Comparison of ENCODE assay signal across 20 cellular contexts in genomic region chr10:6912021-6912420, GRCh38.
DNase-seq lines count a peak whose midpoint lies in the region; ATAC-seq, FAIRE-seq and TF ChIP-seq lines count a peak whose summit lies in the region.
"Had no signal": no experiment of that assay in that cellular context is flagged by ENCODE, and none has a peak within 500 bp of the region (broad histone marks: within the 10 kb centered on the region; RNA-seq: fewer than 3 reads in every experiment).

No MANE protein-coding gene starts in this region.

- CTCF ChIA-PET in A549 (lab: Yijun Ruan, JAX): interaction anchor here (0.6 to 1.5 kb wide), 6 partner anchors 8 to 1230 kb away, joined by 3 to 6 read pairs (median 3); no protein-coding TSS in a partner anchor

- H2AFZ ChIP-seq in hepatocyte: no peak overlapping the region

- no peaks in the 10 kb centered on the region for H3K27me3 Mint-ChIP-seq in activated T-helper 17 cell treated with anti-CD3 and anti-CD28 coated beads, Interleukin-2, amount 50 U/mL, for 72 hours
- H3K27me3 Mint-ChIP-seq in endothelial cell (ENCODE audit: unreplicated experiment): peaks cover 2% of the 10 kb centered on the region
- H3K27me3 Mint-ChIP-seq: B cell had no signal

- no peaks in the 10 kb centered on the region for H4K20me1 ChIP-seq in BLaER1
- no peaks in the 10 kb centered on the region for H4K20me1 ChIP-seq in hepatocyte (ENCODE audit: insufficient read depth, poor library complexity, severe bottlenecking)

- no peak overlapping the region for H3K4me3 Mint-ChIP-seq in activated T-helper 17 cell treated with anti-CD3 and anti-CD28 coated beads, Interleukin-2, amount 50 U/mL, for 72 hours
- no peak overlapping the region for H3K4me3 Mint-ChIP-seq in endothelial cell (ENCODE audit: unreplicated experiment)
- H3K4me3 Mint-ChIP-seq: B cell, T-cell had no signal

- FAIRE-seq in A549 (lab: Jason Lieb, UNC): no peak
- FAIRE-seq: H1 had no signal

- peak overlapping the region; percentile 47 for H3K4me2 ChIP-seq in A549
- H3K4me2 ChIP-seq in BLaER1: peak overlapping the region; percentile 28
- H3K4me2 ChIP-seq in hepatocyte: peak overlapping the region; percentile 12

- POLR2A ChIA-PET in A549 (lab: Yijun Ruan, JAX): no interaction called here

- no peak overlapping the region for H3K27ac Mint-ChIP-seq in activated T-helper 17 cell treated with anti-CD3 and anti-CD28 coated beads, Interleukin-2, amount 50 U/mL, for 72 hours
- H3K27ac Mint-ChIP-seq in endothelial cell (ENCODE audit: unreplicated experiment): no peak overlapping the region
- H3K27ac Mint-ChIP-seq: B cell, T-cell had no signal

- no peaks in the 10 kb centered on the region for H3K9me2 ChIP-seq in hepatocyte (replicated peaks; ENCODE audit: insufficient read depth)

- 0 out of 6 replicates have a peak overlapping the region, but pooled peaks of 1 of the 2 experiments have one; percentile 2 for H3K27ac ChIP-seq in A549
- no peak overlapping the region for H3K27ac ChIP-seq in BLaER1
- H3K27ac ChIP-seq in hepatocyte: no peak overlapping the region

- H3K9ac ChIP-seq in BLaER1: no peak overlapping the region

- WGBS in A549 (ENCODE audit: missing lambda C conversion rate): 49% methylated on average over 2 of the region's 2 CpGs
- WGBS in hepatocyte (ENCODE audit: low lambda C conversion rate, missing lambda C conversion rate): 75% methylated on average over 2 of the region's 2 CpGs

- H3K9me3 ChIP-seq in A549: 0 out of 3 replicates have a peak, but pooled peaks cover 6% of the 10 kb centered on the region
- H3K9me3 ChIP-seq in BLaER1: peaks cover 23% of the 10 kb centered on the region
- H3K9me3 ChIP-seq in hepatocyte (ENCODE audit: low read depth): no peaks in the 10 kb centered on the region

- no peaks in the 10 kb centered on the region for H3K79me2 ChIP-seq in hepatocyte

- H3K36me3 ChIP-seq in BLaER1 (no peaks in the 10 kb centered on the region), hepatocyte (replicated peaks; ENCODE audit: insufficient read depth, low read depth) (no peaks in the 10 kb centered on the region)

- TF ChIP-seq RAD21 in A549 (conservative IDR thresholded peaks at IDR 0.05 in 1 of 2, IDR thresholded peaks at IDR 0.05 in 1 of 2): no peak

- peaks cover 3% of the 10 kb centered on the region for H3K4me1 Mint-ChIP-seq in activated T-helper 17 cell treated with anti-CD3 and anti-CD28 coated beads, Interleukin-2, amount 50 U/mL, for 72 hours
- H3K4me1 Mint-ChIP-seq in endothelial cell (ENCODE audit: unreplicated experiment): peaks cover 5% of the 10 kb centered on the region

- H3K4me3 ChIP-seq in A549 (no peak overlapping the region), BLaER1 (no peak overlapping the region), hepatocyte (no peak overlapping the region)

- no peak for TF ChIP-seq POLR2A in A549 (IDR thresholded peaks at IDR 0.05; ENCODE audit: low read length)

- TF ChIP-seq CTCF in A549 (IDR thresholded peaks at IDR 0.05): no peak
- no peak for TF ChIP-seq CTCF in hepatocyte (IDR thresholded peaks at IDR 0.05; ENCODE audit: poor library complexity)
- TF ChIP-seq CTCF in endothelial cell (IDR thresholded peaks at IDR 0.05; ENCODE audit: unreplicated experiment): no peak

- peaks cover 13% of the 10 kb centered on the region; the same call in 2 of the 3 replicates for H3K4me1 ChIP-seq in A549
- peaks cover 28% of the 10 kb centered on the region for H3K4me1 ChIP-seq in BLaER1
- H3K4me1 ChIP-seq in hepatocyte (ENCODE audit: insufficient read depth): peaks cover 3% of the 10 kb centered on the region

- no peak for TF ChIP-seq EP300 in A549 (IDR thresholded peaks at IDR 0.05)

- H3K9me3 Mint-ChIP-seq in activated T-helper 17 cell treated with anti-CD3 and anti-CD28 coated beads, Interleukin-2, amount 50 U/mL, for 72 hours: no peaks in the 10 kb centered on the region
- no peaks in the 10 kb centered on the region for H3K9me3 Mint-ChIP-seq in endothelial cell (ENCODE audit: unreplicated experiment)

- H3K27me3 ChIP-seq in BLaER1 (no peaks in the 10 kb centered on the region), hepatocyte (no peaks in the 10 kb centered on the region)

- H3K36me3 Mint-ChIP-seq in activated T-helper 17 cell treated with anti-CD3 and anti-CD28 coated beads, Interleukin-2, amount 50 U/mL, for 72 hours (ENCODE audit: low read depth): no peaks in the 10 kb centered on the region
- H3K36me3 Mint-ChIP-seq in endothelial cell (ENCODE audit: low read depth, unreplicated experiment): no peaks in the 10 kb centered on the region
- H3K36me3 Mint-ChIP-seq: T-cell had no signal

- ATAC-seq in A549: peak; percentile 54 to 66; a peak in 4 of 6 replicates
- ATAC-seq in activated T-helper 17 cell treated with anti-CD3 and anti-CD28 coated beads, Interleukin-2, amount 50 U/mL, for 72 hours (replicated peaks): peak; percentile 13
- no peak for ATAC-seq in GM18519 (IDR thresholded peaks at IDR 0.05; ENCODE audit: low FRiP score, unreplicated experiment)
- ATAC-seq: T-cell had no signal

- DNase-seq in A549 (ENCODE audit: low read depth in 1 of 2, low spot score in 1 of 2) (peak in 1 of 2 experiments; percentile 12), hepatocyte (ENCODE audit: low spot score) (no peak), NCI-H446 treated with DMSO at 0.1 percent for 48 hours (lab: John Stamatoyannopoulos, UW) (no peak), endothelial cell (ENCODE audit: low spot score) (no peak), DMS 273 treated with DMSO at 0.1 percent for 48 hours (lab: John Stamatoyannopoulos, UW) (no peak)
- DNase-seq: Calu3; NCI-H1105; NCI-H1436 treated with DMSO at 0.1 percent for 48 hours; NCI-H1930; NCI-H2107; NCI-H524 treated with DMSO at 0.1 percent for 48 hours; NCI-H774; NK-92 treated with Interleukin-12 subunit alpha and Interleukin-12 subunit beta, amount 100 ng/mL, for 24 hours; SHP77; T-cell had no signal

TF ChIP-seq in A549, 52 proteins besides CTCF, POLR2A, EP300 and RAD21:
- TF ChIP-seq ZNF302 (CRISPR knock-in tag; IDR thresholded peaks at IDR 0.05) (no peak), HOXB13 (CRISPR knock-in tag; IDR thresholded peaks at IDR 0.05; ENCODE audit: low read depth) (no peak), MAZ (IDR thresholded peaks at IDR 0.05; ENCODE audit: borderline replicate concordance, low read depth, low read length) (no peak), HOXA7 (CRISPR knock-in tag; IDR thresholded peaks at IDR 0.05) (no peak), SMC3 (IDR thresholded peaks at IDR 0.05) (no peak), ZFP36 (IDR thresholded peaks at IDR 0.05; ENCODE audit: borderline replicate concordance, partially characterized antibody) (no peak), RCOR1 (IDR thresholded peaks at IDR 0.05; ENCODE audit: low read depth, low read length) (no peak), RARB (CRISPR knock-in tag; IDR thresholded peaks at IDR 0.05) (no peak), MAX (IDR thresholded peaks at IDR 0.05) (no peak)
